Comparison of ENCODE assay signal across 6 cellular contexts in genomic region chr1:120941066-120941465, GRCh38. TPM values are rescaled to one million over a fixed set of nuclear protein-coding genes. Genes with fewer than 3 reads are reported as not detected.
"Had no signal": no experiment of that assay in that cellular context is flagged by ENCODE, and none has a peak within 500 bp of the region (broad histone marks: within the 10 kb centered on the region; RNA-seq: fewer than 3 reads in every experiment).

No MANE protein-coding gene starts in this region.

RNA-seq across cellular contexts. Expression of gene PPIAL4A, which starts 51.5 kb away (rescaled TPM):
- total RNA-seq: foreskin keratinocyte, liver, pancreas, sciatic nerve, SJSA1, thyroid gland had no signal
